Comparison of ENCODE assay signal across 8 cellular contexts in the genomic region with DNA sequence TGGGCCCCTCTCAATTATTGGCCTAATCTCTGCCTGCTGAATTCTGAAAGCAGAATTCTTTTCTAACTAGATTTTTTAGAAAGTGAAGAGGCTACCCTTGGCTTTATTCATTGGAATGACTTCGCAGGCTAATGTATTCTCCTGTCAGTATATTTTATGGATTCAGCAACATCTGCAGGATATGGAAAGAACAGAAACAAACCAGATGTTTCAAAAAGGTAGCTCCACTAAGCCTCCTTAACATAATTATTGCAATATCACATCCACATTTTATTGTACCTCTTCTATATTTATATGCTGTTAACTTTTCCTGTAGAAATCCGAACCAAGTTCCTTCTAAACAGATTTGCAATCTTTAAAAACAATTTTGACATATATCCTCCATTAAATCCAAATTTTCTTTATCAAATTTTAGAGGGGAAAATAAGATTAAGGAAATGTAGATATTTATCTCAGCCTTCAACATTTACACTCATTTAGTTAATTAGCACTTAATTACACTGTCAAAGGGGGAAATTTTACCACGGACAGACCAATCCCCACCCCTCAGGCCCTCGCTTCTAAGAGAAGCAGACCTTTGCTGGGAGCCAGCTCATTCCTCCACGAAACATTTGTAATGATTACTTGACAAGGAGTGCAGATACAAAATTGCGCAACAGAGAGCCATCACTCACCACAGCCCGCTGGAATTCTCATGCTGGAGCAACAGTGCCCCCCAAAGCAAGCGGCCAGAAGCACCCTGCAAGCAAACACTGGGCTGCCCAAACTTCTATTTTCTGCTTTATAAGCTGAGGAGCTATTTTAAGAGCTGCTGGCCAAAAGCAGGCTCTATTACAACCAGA.
DNase-seq lines count a peak whose midpoint lies in the region; ATAC-seq, FAIRE-seq and TF ChIP-seq lines count a peak whose summit lies in the region.

No MANE protein-coding gene starts in this region.

- H3K79me2 ChIP-seq in neural cell (replicated peaks; ENCODE audit: insufficient read depth, low read length) = no peaks in the 10 kb centered on the region

- no peak for ATAC-seq in GM19452 (IDR thresholded peaks at IDR 0.05; ENCODE audit: unreplicated experiment)
- no peak for ATAC-seq in HG03342 (IDR thresholded peaks at IDR 0.05; ENCODE audit: unreplicated experiment)
- no peak for ATAC-seq in GM18868 (IDR thresholded peaks at IDR 0.05; ENCODE audit: unreplicated experiment)

- H3K4me3 ChIP-seq in neural cell (ENCODE audit: low read length) = no peak overlapping the region

- peak; percentile 87 for TF ChIP-seq RAD21 in neural cell (conservative IDR thresholded peaks at IDR 0.05)

- DNase-seq in EL (peak; percentile 90), HTR-8/SVneo (ENCODE audit: insufficient read length, low spot score) (peak; percentile 82), SW 1271 (lab: John Stamatoyannopoulos, UW) (peak; percentile 4 to 16), fibroblast of the conjunctiva (ENCODE audit: low read depth) (peak; percentile 89)

- no peaks in the 10 kb centered on the region for H3K9me2 ChIP-seq in neural cell (ENCODE audit: insufficient read depth, low read length)

- H3F3A ChIP-seq in neural cell (ENCODE audit: insufficient read depth, low read length, poor library complexity, severe bottlenecking) = no peaks in the 10 kb centered on the region

- peak; percentile 86 for FAIRE-seq in HTR-8/SVneo (lab: Jason Lieb, UNC)

- TF ChIP-seq EP300 in neural cell (conservative IDR thresholded peaks at IDR 0.05; ENCODE audit: poor library complexity, severe bottlenecking) = no peak

- H4K20me1 ChIP-seq in neural cell (ENCODE audit: insufficient read depth) = no peaks in the 10 kb centered on the region

- no peaks in the 10 kb centered on the region for H3K9me3 ChIP-seq in neural cell (ENCODE audit: low read length)

- no peaks in the 10 kb centered on the region for H3K27me3 ChIP-seq in neural cell (ENCODE audit: insufficient read depth, low read depth, low read length)

- TF ChIP-seq CTCF in neural cell (IDR thresholded peaks at IDR 0.05; ENCODE audit: poor library complexity, severe bottlenecking) = peak; percentile 80

- no peak overlapping the region for H2AFZ ChIP-seq in neural cell (ENCODE audit: low read depth, low read length)

- no peak overlapping the region for H3K9ac ChIP-seq in neural cell (ENCODE audit: low read length)

- no peaks in the 10 kb centered on the region for H3K36me3 ChIP-seq in neural cell (ENCODE audit: insufficient read depth, low read length)

- no peak overlapping the region for H3K4me2 ChIP-seq in neural cell (ENCODE audit: low read length)

- H3K27ac ChIP-seq in neural cell (ENCODE audit: low read length) = no peak overlapping the region

TF ChIP-seq in neural cell, 6 proteins besides CTCF, POLR2A, EP300 and RAD21:
- no peak for TF ChIP-seq MXI1 (conservative IDR thresholded peaks at IDR 0.05; ENCODE audit: poor library complexity, severe bottlenecking)
- no peak for TF ChIP-seq TAF1 (IDR thresholded peaks at IDR 0.05; ENCODE audit: low read depth)
- TF ChIP-seq SMC3 (conservative IDR thresholded peaks at IDR 0.05; ENCODE audit: poor library complexity) = peak; percentile 80
TF ChIP-seq in neural cell: peak in this region for 1.

Comparison
In these comparisons a context has a peak if more than half of its experiments do, and no peak if none do; other contexts are left out.
1. DNase-seq: peak in every context shown above with its lines; median percentile 90 in EL; 89 in fibroblast of the conjunctiva; 82 in HTR-8/SVneo; 10 in SW 1271.